21 cellular contexts compared by ENCODE assay signal in genomic region chr15:29480278-29480677, GRCh38.
"Had no signal": no experiment of that assay in that cellular context is flagged by ENCODE, and none has a peak within 500 bp of the region (broad histone marks: within the 10 kb centered on the region; RNA-seq: fewer than 3 reads in every experiment).

No MANE protein-coding gene starts in this region.

- H3K9me3 ChIP-seq: mucosa of descending colon, pancreas, right atrium auricular region, sigmoid colon, testis, transverse colon had no signal

- H3K27me3 ChIP-seq: pancreas, right atrium auricular region, sigmoid colon, testis, transverse colon had no signal

- H3K4me1 ChIP-seq: pancreas, right atrium auricular region, testis, transverse colon had no signal

- DNase-seq: cerebellar nuclear complex; effector CD4-positive, alpha-beta T cell; endodermal cell; erythroblast; foreskin melanocyte; head of caudate nucleus; mucosa of descending colon; naive thymus-derived CD8-positive, alpha-beta T cell; pancreas; sigmoid colon; stimulated activated CD4-positive, alpha-beta T cell treated with anti-CD3 and anti-CD28 coated beads, Interleukin-2, amount 100 ng/mL, for 24 hours; stimulated activated CD4-positive, alpha-beta T cell treated with anti-CD3 and anti-CD28 coated beads, Interleukin-4, amount 100 ng/mL, for 4 hours; stimulated activated naive B cell treated with anti-CD40 and anti-IgM and Interleukin-4, amounts not matched to agents 10 μg/mL and 1 μg/mL and 100 μg/mL, for 72 hours; stimulated activated naive CD8-positive, alpha-beta T cell treated with anti-CD3 and anti-CD28 coated beads, Interleukin-15, amount 100 ng/mL, for 72 hours; testis; transverse colon had no signal

- H3K27ac ChIP-seq: coronary artery, hepatocyte, pancreas, right atrium auricular region, sigmoid colon, skin epidermis, testis, transverse colon had no signal

- H3K4me3 ChIP-seq: coronary artery, hepatocyte, mucosa of descending colon, pancreas, right atrium auricular region, sigmoid colon, skin epidermis, testis, transverse colon had no signal

- H3K36me3 ChIP-seq: pancreas, right atrium auricular region, sigmoid colon, transverse colon had no signal

- ATAC-seq: left lobe of liver; mucosa of descending colon; naive thymus-derived CD8-positive, alpha-beta T cell; pancreas; stimulated activated naive B cell treated with anti-CD40 and anti-IgM and Interleukin-4, amounts not matched to agents 10 μg/mL and 1 μg/mL and 100 μg/mL, for 72 hours; stimulated activated naive CD8-positive, alpha-beta T cell treated with anti-CD3 and anti-CD28 coated beads, Interleukin-15, amount 100 ng/mL, for 72 hours had no signal
